Comparison of ENCODE assay signal across 19 cellular contexts in the genomic region with DNA sequence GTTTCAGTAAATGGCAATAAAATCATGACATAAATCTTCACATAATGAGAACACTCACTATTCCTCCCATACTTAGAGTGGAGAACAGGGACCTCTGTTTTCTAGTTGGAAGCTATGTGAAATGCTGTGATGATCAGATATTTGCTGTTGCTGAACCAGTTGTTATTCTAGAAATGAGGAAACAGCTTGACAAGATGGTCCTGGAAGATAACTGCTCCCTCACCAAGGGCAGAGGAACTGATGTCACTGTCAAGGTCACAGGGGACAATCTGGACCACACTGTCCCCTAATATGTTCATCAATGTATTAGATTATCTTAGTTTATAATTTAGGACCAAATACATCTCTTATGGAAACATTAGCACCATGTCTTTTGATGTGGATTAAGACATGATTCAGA.
"Had no signal": no experiment of that assay in that cellular context is flagged by ENCODE, and none has a peak within 500 bp of the region (broad histone marks: within the 10 kb centered on the region; RNA-seq: fewer than 3 reads in every experiment).

No MANE protein-coding gene starts in this region.

- H3K36me3 ChIP-seq: adrenal gland, sigmoid colon had no signal

- FAIRE-seq: astrocyte, frontal cortex, islet of Langerhans had no signal

- H3K4me2 ChIP-seq: smooth muscle cell had no signal

- H3K27ac ChIP-seq: adrenal gland, sigmoid colon, testis had no signal

- H3K4me1 ChIP-seq: adrenal gland, sigmoid colon, testis had no signal

- DNase-seq: activated naive CD4-positive, alpha-beta T cell; activated T-cell treated with anti-CD3 and anti-CD28 coated beads, Interleukin-2, amount 50 U/mL, for 1 hour; adrenal gland; central memory CD4-positive, alpha-beta T cell; dermis blood vessel endothelial cell; effector CD8-positive, alpha-beta T cell; glutamatergic neuron; hippocampal formation; retina; sigmoid colon; stimulated activated CD4-positive, alpha-beta T cell treated with anti-CD3 and anti-CD28 coated beads, Interleukin-2, amount 100 ng/mL, for 48 hours; stimulated activated CD8-positive, alpha-beta memory T cell treated with anti-CD3 and anti-CD28 coated beads, Interleukin-4, amount 100 ng/mL, for 48 hours; stimulated activated naive B cell treated with anti-CD40 and anti-IgM and Interleukin-4, amounts not matched to agents 10 μg/mL and 1 μg/mL and 100 μg/mL, for 72 hours; testis; trophoblast cell had no signal

- H3K4me3 ChIP-seq: adrenal gland, sigmoid colon, smooth muscle cell, testis had no signal

- H3K27me3 ChIP-seq: adrenal gland, sigmoid colon, testis had no signal

- H3K9me3 ChIP-seq: adrenal gland, sigmoid colon, testis had no signal
